18 cellular contexts compared by ENCODE assay signal in the genomic region with DNA sequence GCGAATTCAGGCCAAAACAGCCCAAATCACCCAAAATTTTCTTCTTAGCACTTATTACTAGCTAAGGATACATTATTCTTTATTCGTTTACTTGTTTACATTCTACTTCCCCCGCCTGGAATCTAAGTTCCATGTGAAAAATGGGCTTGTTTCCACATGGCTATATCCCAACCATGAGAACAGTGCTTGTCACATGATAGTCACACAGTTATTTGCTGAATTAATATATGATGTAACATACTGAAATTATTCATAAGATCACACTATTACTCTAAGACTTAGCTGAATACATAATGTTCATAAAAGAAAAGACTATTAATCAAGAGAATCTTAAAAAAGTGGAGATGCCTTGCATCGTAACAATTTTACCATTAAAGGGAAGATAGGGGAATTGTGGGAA. TPM values are rescaled to one million over a fixed set of nuclear protein-coding genes. Genes with fewer than 3 reads are reported as not detected.
DNase-seq lines count a peak whose midpoint lies in the region; ATAC-seq and TF ChIP-seq lines count a peak whose summit lies in the region.
"Had no signal": no experiment of that assay in that cellular context is flagged by ENCODE, and none has a peak within 500 bp of the region (broad histone marks: within the 10 kb centered on the region; RNA-seq: fewer than 3 reads in every experiment).

No MANE protein-coding gene starts in this region.

- DNase-seq in MCF 10A (ENCODE audit: unreplicated experiment): no peak
- DNase-seq in mammary epithelial cell: no peak
- DNase-seq in activated T-helper 1 cell treated with anti-CD3 and anti-CD28 coated beads, Interleukin-12 subunit alpha, Interleukin-12 subunit beta, Interleukin-2, Interleukin-4 antibody, amounts not matched to agents 30 ng/mL and 10 ng/mL and 1 ng/mL, durations not matched to agents 14 hours and 24 hours and 36 hours (ENCODE audit: low spot score): no peak
- DNase-seq in fibroblast of pulmonary artery (ENCODE audit: low read depth): peak; percentile 39
- no peak for DNase-seq in left ventricle myocardium inferior
- DNase-seq in left lobe of liver (ENCODE audit: low spot score): no peak
- no peak for DNase-seq in NCI-H446 treated with DMSO at 0.1 percent for 48 hours (lab: John Stamatoyannopoulos, UW)
- DNase-seq: AML-193, dermis blood vessel endothelial cell, DMS53, Kasumi-1, NCI-H187 treated with DMSO at 0.1 percent for 48 hours, NCI-H748 treated with DMSO at 0.1 percent for 48 hours, RPMI8226, T1000 had no signal

- H3K36me3 Mint-ChIP-seq in MCF 10A (ENCODE audit: insufficient read depth, unreplicated experiment): peaks cover 78% of the 10 kb centered on the region
- H3K36me3 Mint-ChIP-seq in activated T-helper 1 cell treated with anti-CD3 and anti-CD28 coated beads, Interleukin-12 subunit alpha, Interleukin-12 subunit beta, Interleukin-2, Interleukin-4 antibody, amounts not matched to agents 30 ng/mL and 10 ng/mL and 1 ng/mL, durations not matched to agents 14 hours and 24 hours and 36 hours (ENCODE audit: low read depth): peaks cover 52% of the 10 kb centered on the region

- dilution Hi-C loops in mammary epithelial cell (cut with HindIII; ENCODE audit: low sequenced_read_pairs): loop anchor here (5.0 kb wide), 1 partner anchor 37 kb away; no protein-coding TSS in a partner anchor

- ATAC-seq in HG03565 (IDR thresholded peaks at IDR 0.05; ENCODE audit: unreplicated experiment) (no peak), left lobe of liver (no peak)

- peaks cover 69% of the 10 kb centered on the region for H3K79me2 ChIP-seq in mammary epithelial cell (ENCODE audit: insufficient read depth, low read length)

- H3K27ac ChIP-seq in mammary epithelial cell (ENCODE audit: insufficient read depth, low read depth, low read length) (no peak overlapping the region), left ventricle myocardium inferior (replicated peaks) (no peak overlapping the region)
- H3K27ac ChIP-seq: thoracic aorta had no signal

- no peak for TF ChIP-seq CTCF in MCF 10A (IDR thresholded peaks at IDR 0.05; ENCODE audit: unreplicated experiment)
- no peak for TF ChIP-seq CTCF in mammary epithelial cell (conservative IDR thresholded peaks at IDR 0.05 in 1 of 2, IDR thresholded peaks at IDR 0.05 in 1 of 2; ENCODE audit: extremely low read depth in 1 of 2, insufficient read depth in 1 of 2, low read depth in 1 of 2, low read length in 2 of 2)
- no peak for TF ChIP-seq CTCF in fibroblast of pulmonary artery (IDR thresholded peaks at IDR 0.05; ENCODE audit: low read length, missing control alignments)
- no peak for TF ChIP-seq CTCF in left ventricle myocardium inferior (IDR thresholded peaks at IDR 0.05; ENCODE audit: borderline replicate concordance)

- no peaks in the 10 kb centered on the region for H3K27me3 ChIP-seq in mammary epithelial cell (ENCODE audit: insufficient read depth, low read length)
- H3K27me3 ChIP-seq in left ventricle myocardium inferior (ENCODE audit: low read depth): no peaks in the 10 kb centered on the region

- BruUV-seq in MCF 10A (replicated peaks; lab: Mats Ljungman, UMichigan) (no TSS peak), mammary epithelial cell (replicated peaks; lab: Mats Ljungman, UMichigan) (no TSS peak)

- no peaks in the 10 kb centered on the region for H3K9me3 Mint-ChIP-seq in MCF 10A (ENCODE audit: unreplicated experiment)
- no peaks in the 10 kb centered on the region for H3K9me3 Mint-ChIP-seq in activated T-helper 1 cell treated with anti-CD3 and anti-CD28 coated beads, Interleukin-12 subunit alpha, Interleukin-12 subunit beta, Interleukin-2, Interleukin-4 antibody, amounts not matched to agents 30 ng/mL and 10 ng/mL and 1 ng/mL, durations not matched to agents 14 hours and 24 hours and 36 hours

- peak overlapping the region; percentile 88 for H3K27ac Mint-ChIP-seq in MCF 10A (ENCODE audit: low read depth, unreplicated experiment)
- H3K27ac Mint-ChIP-seq in activated T-helper 1 cell treated with anti-CD3 and anti-CD28 coated beads, Interleukin-12 subunit alpha, Interleukin-12 subunit beta, Interleukin-2, Interleukin-4 antibody, amounts not matched to agents 30 ng/mL and 10 ng/mL and 1 ng/mL, durations not matched to agents 14 hours and 24 hours and 36 hours: peak overlapping the region; percentile 15

- H2AFZ ChIP-seq in mammary epithelial cell (ENCODE audit: low read depth, low read length): no peak overlapping the region

- H3K4me1 Mint-ChIP-seq in MCF 10A (ENCODE audit: insufficient read depth, unreplicated experiment): peaks cover 32% of the 10 kb centered on the region
- H3K4me1 Mint-ChIP-seq in activated T-helper 1 cell treated with anti-CD3 and anti-CD28 coated beads, Interleukin-12 subunit alpha, Interleukin-12 subunit beta, Interleukin-2, Interleukin-4 antibody, amounts not matched to agents 30 ng/mL and 10 ng/mL and 1 ng/mL, durations not matched to agents 14 hours and 24 hours and 36 hours (ENCODE audit: low read depth): peaks cover 43% of the 10 kb centered on the region

- POLR2A ChIA-PET in MCF 10A (lab: Yijun Ruan, JAX): interaction anchor here (0.8 to 1.7 kb wide), 4 partner anchors 8 to 143 kb away, joined by 3 to 9 read pairs (median 5); partner anchors contain the start of genes GLT8D1 and UQCC5

- H3K36me3 ChIP-seq in mammary epithelial cell (ENCODE audit: insufficient read depth, low read length) (peaks cover 14% of the 10 kb centered on the region), left ventricle myocardium inferior (peaks cover 63% of the 10 kb centered on the region)

- CTCF ChIA-PET in MCF 10A (lab: Yijun Ruan, JAX): interaction anchor here (0.6 to 1.7 kb wide), 3 partner anchors 9 to 266 kb away, joined by 3 to 4 read pairs (median 3); no protein-coding TSS in a partner anchor
- CTCF ChIA-PET in mammary epithelial cell (lab: Charles Lee; ENCODE audit: low non-redundant PET): interaction anchor here (0.6 kb wide), 1 partner anchor 92 kb away, joined by 6 read pairs; the partner anchor contains the start of gene NEK4

- 97% methylated on average over 4 of the region's 4 CpGs for WGBS in mammary epithelial cell (ENCODE audit: low coverage, missing lambda C conversion rate)

- peak overlapping the region; percentile 23 for H3K4me3 Mint-ChIP-seq in MCF 10A (ENCODE audit: unreplicated experiment)
- no peak overlapping the region for H3K4me3 Mint-ChIP-seq in activated T-helper 1 cell treated with anti-CD3 and anti-CD28 coated beads, Interleukin-12 subunit alpha, Interleukin-12 subunit beta, Interleukin-2, Interleukin-4 antibody, amounts not matched to agents 30 ng/mL and 10 ng/mL and 1 ng/mL, durations not matched to agents 14 hours and 24 hours and 36 hours

- in situ Hi-C loops in mammary epithelial cell (cut with MboI; ENCODE audit: low sequenced_read_pairs in 2 of 2): no loop called here

- no peak overlapping the region for H3K9ac ChIP-seq in mammary epithelial cell (ENCODE audit: insufficient read depth, low read length)

- peaks cover 10% of the 10 kb centered on the region for H3K4me1 ChIP-seq in mammary epithelial cell (ENCODE audit: insufficient read depth, low read length)
- H3K4me1 ChIP-seq in left ventricle myocardium inferior: peaks cover 53% of the 10 kb centered on the region

- no peaks in the 10 kb centered on the region for H3K27me3 Mint-ChIP-seq in MCF 10A (ENCODE audit: insufficient read depth, unreplicated experiment)
- H3K27me3 Mint-ChIP-seq in activated T-helper 1 cell treated with anti-CD3 and anti-CD28 coated beads, Interleukin-12 subunit alpha, Interleukin-12 subunit beta, Interleukin-2, Interleukin-4 antibody, amounts not matched to agents 30 ng/mL and 10 ng/mL and 1 ng/mL, durations not matched to agents 14 hours and 24 hours and 36 hours (ENCODE audit: insufficient read depth): no peaks in the 10 kb centered on the region

- H3K4me3 ChIP-seq in mammary epithelial cell (replicated peaks in 1 of 3; ENCODE audit: insufficient read depth in 1 of 3, low read depth in 2 of 3, low read length in 3 of 3): no peak overlapping the region
- H3K4me3 ChIP-seq in fibroblast of pulmonary artery (replicated peaks; ENCODE audit: low read depth, low read length): no peak overlapping the region
- H3K4me3 ChIP-seq in left ventricle myocardium inferior: no peak overlapping the region
- H3K4me3 ChIP-seq: HAP-1, thoracic aorta had no signal

- H4K20me1 ChIP-seq in mammary epithelial cell (ENCODE audit: insufficient read depth, low read length): no peaks in the 10 kb centered on the region

- H3K4me2 ChIP-seq in mammary epithelial cell (ENCODE audit: insufficient read depth, low read depth, low read length): no peak overlapping the region

- H3K9me3 ChIP-seq in mammary epithelial cell (replicated peaks; ENCODE audit: insufficient read depth, low read length) (no peaks in the 10 kb centered on the region), left ventricle myocardium inferior (replicated peaks) (no peaks in the 10 kb centered on the region)
- H3K9me3 ChIP-seq: HAP-1, thoracic aorta had no signal

- intact Hi-C loops in MCF 10A (cut with micrococcal nuclease): no loop called here
- intact Hi-C loops in mammary epithelial cell (cut with micrococcal nuclease): no loop called here
- intact Hi-C loops in activated T-helper 1 cell treated with anti-CD3 and anti-CD28 coated beads, Interleukin-12 subunit alpha, Interleukin-12 subunit beta, Interleukin-2, Interleukin-4 antibody, amounts not matched to agents 30 ng/mL and 10 ng/mL and 1 ng/mL, durations not matched to agents 14 hours and 24 hours and 36 hours (cut with micrococcal nuclease): no loop called here
- intact Hi-C loops in left ventricle myocardium inferior (cut with micrococcal nuclease): no loop called here

RNA-seq across cellular contexts. Expression of gene PBRM1, which starts 6.6 kb away (rescaled TPM):
- total RNA-seq in MCF 10A (2022) (49.3 and 56.9 TPM in 2 replicates), mammary epithelial cell (10 to 100 TPM; 53.0 to 85.2 TPM), left ventricle myocardium inferior (52.3 TPM), left lobe of liver (15.3 TPM)
- polyA plus RNA-seq in mammary epithelial cell: 18.8 TPM
- 103 TPM for polyA minus RNA-seq in mammary epithelial cell
- total RNA-seq in activated T-helper 1 cell treated with anti-CD3 and anti-CD28 coated beads, Interleukin-12 subunit alpha, Interleukin-12 subunit beta, Interleukin-2, Interleukin-4 antibody, amounts not matched to agents 30 ng/mL and 10 ng/mL and 1 ng/mL, durations not matched to agents 14 hours and 24 hours and 36 hours: 68.6 and 68.8 TPM in 2 replicates

RNA-seq across cellular contexts. Expression of gene GNL3, which starts 6.7 kb away (rescaled TPM):
- total RNA-seq in MCF 10A (2022) (163 and 200 TPM in 2 replicates), mammary epithelial cell (10 to 100 TPM; 81.5 to 97.8 TPM), left ventricle myocardium inferior (26.8 TPM), left lobe of liver (18.9 TPM)
- 51.1 TPM for polyA plus RNA-seq in mammary epithelial cell
- 58.3 TPM for polyA minus RNA-seq in mammary epithelial cell
- 241 and 245 TPM in 2 replicates for total RNA-seq in activated T-helper 1 cell treated with anti-CD3 and anti-CD28 coated beads, Interleukin-12 subunit alpha, Interleukin-12 subunit beta, Interleukin-2, Interleukin-4 antibody, amounts not matched to agents 30 ng/mL and 10 ng/mL and 1 ng/mL, durations not matched to agents 14 hours and 24 hours and 36 hours

RNA-seq across cellular contexts. Expression of gene GLT8D1, which starts 26.5 kb away (rescaled TPM):
- total RNA-seq in MCF 10A (2022): 42.2 and 48.1 TPM in 2 replicates
- total RNA-seq in mammary epithelial cell: 10 to 100 TPM; 56.8 to 62.7 TPM
- polyA plus RNA-seq in mammary epithelial cell: 64.9 TPM
- 50.7 TPM for polyA minus RNA-seq in mammary epithelial cell
- 33.9 and 40.6 TPM in 2 replicates for total RNA-seq in activated T-helper 1 cell treated with anti-CD3 and anti-CD28 coated beads, Interleukin-12 subunit alpha, Interleukin-12 subunit beta, Interleukin-2, Interleukin-4 antibody, amounts not matched to agents 30 ng/mL and 10 ng/mL and 1 ng/mL, durations not matched to agents 14 hours and 24 hours and 36 hours
- total RNA-seq in left ventricle myocardium inferior: 29.2 TPM
- total RNA-seq in left lobe of liver: 52.2 TPM

RNA-seq across cellular contexts. Expression of gene SPCS1, which starts 26.8 kb away (rescaled TPM):
- total RNA-seq in MCF 10A (2022): 135 and 172 TPM in 2 replicates
- total RNA-seq in mammary epithelial cell: 100 to 1,000 TPM in 1 of 2 donors, 10 to 100 TPM in 1; 57.5 to 120 TPM
- 115 TPM for polyA plus RNA-seq in mammary epithelial cell
- 87.9 TPM for polyA minus RNA-seq in mammary epithelial cell
- 122 and 132 TPM in 2 replicates for total RNA-seq in activated T-helper 1 cell treated with anti-CD3 and anti-CD28 coated beads, Interleukin-12 subunit alpha, Interleukin-12 subunit beta, Interleukin-2, Interleukin-4 antibody, amounts not matched to agents 30 ng/mL and 10 ng/mL and 1 ng/mL, durations not matched to agents 14 hours and 24 hours and 36 hours
- total RNA-seq in left ventricle myocardium inferior: 85.8 TPM
- 78.3 TPM for total RNA-seq in left lobe of liver
